ENCODE assay signal across 14 cellular contexts in genomic region chr9:81827616-81828296, GRCh38.
DNase-seq lines count a peak whose midpoint lies in the region; ATAC-seq lines count a peak whose summit lies in the region.
"Had no signal": no experiment of that assay in that cellular context is flagged by ENCODE, and none has a peak within 500 bp of the region (broad histone marks: within the 10 kb centered on the region; RNA-seq: fewer than 3 reads in every experiment).

No MANE protein-coding gene starts in this region.

- no peak for DNase-seq in SJCRH30
- DNase-seq in SHP77 treated with DMSO at 0.1 percent for 48 hours (lab: John Stamatoyannopoulos, UW) = no peak
- DNase-seq in DMS79 treated with DMSO at 0.1 percent for 48 hours (lab: John Stamatoyannopoulos, UW) = no peak
- no peak for DNase-seq in cerebellum (ENCODE audit: low spot score)
- no peak for DNase-seq in HPDE6-E6E7 (ENCODE audit: extremely low spot score)
- DNase-seq: CD4-positive, alpha-beta T cell; erythroblast; NCI-H187 treated with DMSO at 0.1 percent for 48 hours; stimulated activated CD8-positive, alpha-beta memory T cell treated with anti-CD3 and anti-CD28 coated beads, Interleukin-4, amount 100 ng/mL, for 48 hours had no signal

- peak; percentile 75 for ATAC-seq in GM18870 (IDR thresholded peaks at IDR 0.05; ENCODE audit: unreplicated experiment)
- peak; percentile 95 for ATAC-seq in GM21723 (IDR thresholded peaks at IDR 0.05; ENCODE audit: unreplicated experiment)
- peak; percentile 92 for ATAC-seq in HG03139 (IDR thresholded peaks at IDR 0.05; ENCODE audit: unreplicated experiment)

- H3K9me3 ChIP-seq in SJCRH30 (replicated peaks) = no peaks in the 10 kb centered on the region

- H3K4me3 ChIP-seq in SJCRH30 = no peak overlapping the region
- H3K4me3 ChIP-seq: smooth muscle cell had no signal

- H3K27me3 ChIP-seq in SJCRH30 = no peaks in the 10 kb centered on the region

- H3K36me3 ChIP-seq in SJCRH30 = no peaks in the 10 kb centered on the region

- peaks cover 60% of the 10 kb centered on the region for H3K4me1 ChIP-seq in SJCRH30

- H3K27ac ChIP-seq in SJCRH30 = peak overlapping the region; percentile 98
- H3K27ac ChIP-seq: VCaP had no signal
